ENCODE assay signal across 2 cellular contexts in genomic region chr9:131753751-131754150, GRCh38. TPM values are rescaled to one million over a fixed set of nuclear protein-coding genes. Genes with fewer than 3 reads are reported as not detected.
DNase-seq lines count a peak whose midpoint lies in the region; ATAC-seq lines count a peak whose summit lies in the region.
"Not testable (repeated sequence)": the region's sequence is repeated elsewhere in the genome, so short reads cannot be mapped to it uniquely, and the experiment has no call there.

No MANE protein-coding gene starts in this region.

- peak; percentile 9 for DNase-seq in Right ventricle myocardium inferior (ENCODE audit: missing footprints)
- DNase-seq in trophoblast cell: not testable (repeated sequence)

- not testable (repeated sequence) for H2AFZ ChIP-seq in trophoblast cell (ENCODE audit: insufficient read depth, low read length, poor library complexity)

- H4K91ac ChIP-seq in trophoblast cell (ENCODE audit: low read depth, low read length): peak overlapping the region; percentile 86

- not testable (repeated sequence) for H3K23ac ChIP-seq in trophoblast cell (ENCODE audit: low read length)

- H3K79me2 ChIP-seq in trophoblast cell (ENCODE audit: control insufficient read depth, insufficient read depth, low read length, poor library complexity): not testable (repeated sequence)

- peak overlapping the region; percentile 49 for H2BK5ac ChIP-seq in trophoblast cell (ENCODE audit: low read depth, low read length, poor library complexity)

- not testable (repeated sequence) for H3K18ac ChIP-seq in trophoblast cell (ENCODE audit: low read length)

- not testable (repeated sequence) for H3K36me3 ChIP-seq in trophoblast cell (ENCODE audit: control insufficient read depth in 1 of 2, insufficient read depth in 2 of 2, low read length in 2 of 2)

- not testable (repeated sequence) for H4K8ac ChIP-seq in trophoblast cell (ENCODE audit: low read depth, low read length)

- no CpG with 5 or more reads among the region's 9 CpGs for WGBS in trophoblast cell (ENCODE audit: extremely low coverage, insufficient coverage, insufficient read length)

- H3K4me2 ChIP-seq in trophoblast cell (ENCODE audit: low read length): not testable (repeated sequence)

- not testable (repeated sequence) for H3K4me3 ChIP-seq in trophoblast cell (ENCODE audit: low read depth, low read length)

- not testable (repeated sequence) for H3K14ac ChIP-seq in trophoblast cell (ENCODE audit: low read length)

- intact Hi-C loops in Right ventricle myocardium inferior (cut with DNase I): not testable (repeated sequence)

- not testable (repeated sequence) for H3K27me3 ChIP-seq in trophoblast cell (ENCODE audit: insufficient read depth, low read length)

- ATAC-seq in Right ventricle myocardium inferior: not testable (repeated sequence)

- peak overlapping the region; percentile 78 for H2BK12ac ChIP-seq in trophoblast cell (ENCODE audit: low read length)

- not testable (repeated sequence) for H2AK5ac ChIP-seq in trophoblast cell (ENCODE audit: low read length)

- H4K12ac ChIP-seq in trophoblast cell (ENCODE audit: low read depth, low read length): not testable (repeated sequence)

- H2BK120ac ChIP-seq in trophoblast cell (ENCODE audit: insufficient read depth, low read length, poor library complexity): peak overlapping the region; percentile 79

- not testable (repeated sequence) for H3K4me1 ChIP-seq in trophoblast cell (ENCODE audit: control insufficient read depth in 1 of 2, insufficient read depth in 2 of 2, low read length in 2 of 2)

- H3K79me1 ChIP-seq in trophoblast cell (ENCODE audit: low read length): not testable (repeated sequence)

- not testable (repeated sequence) for H3K4ac ChIP-seq in trophoblast cell (ENCODE audit: low read depth, low read length)

- not testable (repeated sequence) for H3K9ac ChIP-seq in trophoblast cell (ENCODE audit: low read length)

- H3K27ac ChIP-seq in trophoblast cell (ENCODE audit: low read depth, low read length): not testable (repeated sequence)

- H3K9me3 ChIP-seq in trophoblast cell (ENCODE audit: insufficient read depth, low read depth, low read length): not testable (repeated sequence)

RNA-seq across cellular contexts. Expression of gene RAPGEF1, which starts 13.9 kb away (rescaled TPM):
- 125 TPM for total RNA-seq in Right ventricle myocardium inferior
- 77.7 and 79.5 TPM in 2 replicates for polyA plus RNA-seq in trophoblast cell (2013)
